Comparison of ENCODE assay signal across 21 cellular contexts in the genomic region with DNA sequence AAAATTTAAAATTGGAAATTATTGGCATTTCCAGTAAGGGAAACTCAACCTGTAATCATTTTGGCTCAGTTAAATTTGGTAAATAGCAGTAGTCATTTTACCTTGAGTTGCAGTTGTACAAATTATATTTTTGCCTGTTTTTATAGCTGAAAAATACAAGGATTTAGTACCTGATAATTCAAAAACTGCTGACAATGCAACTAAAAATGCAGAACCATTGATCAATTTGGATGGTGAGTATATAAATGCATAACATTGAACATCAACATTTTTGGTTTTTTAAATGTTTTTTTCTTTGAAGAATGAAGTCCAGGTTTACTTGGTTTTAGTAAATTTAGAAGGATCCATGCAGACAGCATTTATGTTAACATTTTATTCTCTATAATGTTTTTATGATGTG.
"Had no signal": no experiment of that assay in that cellular context is flagged by ENCODE, and none has a peak within 500 bp of the region (broad histone marks: within the 10 kb centered on the region; RNA-seq: fewer than 3 reads in every experiment).

No MANE protein-coding gene starts in this region.

- H3K27me3 ChIP-seq: dorsolateral prefrontal cortex, heart left ventricle, neutrophil, ovary, suprapubic skin, thyroid gland had no signal

- H3K9me3 ChIP-seq: heart left ventricle, mucosa of descending colon, neutrophil, ovary, suprapubic skin, thyroid gland had no signal

- DNase-seq: cortex of kidney; dorsolateral prefrontal cortex; effector CD8-positive, alpha-beta T cell; heart left ventricle; hippocampal formation; kidney glomerular epithelial cell; mammary epithelial cell; mucosa of descending colon; naive thymus-derived CD8-positive, alpha-beta T cell; ovary; right cardiac atrium; stimulated activated CD4-positive, alpha-beta T cell treated with anti-CD3 and anti-CD28 coated beads, Interleukin-12 subunit alpha, Interleukin-12 subunit beta, amount 100 ng/mL, for 4 hours; stimulated activated naive CD8-positive, alpha-beta T cell treated with anti-CD3 and anti-CD28 coated beads, Interleukin-15, Interleukin-2, amounts not matched to agents 100 U/mL and 50 U/mL, for 24 hours; thyroid gland had no signal

- H3K4me3 ChIP-seq: dorsolateral prefrontal cortex, heart left ventricle, mucosa of descending colon, ovary, suprapubic skin, thyroid gland had no signal

- H3K4me3 Mint-ChIP-seq: naive thymus-derived CD8-positive, alpha-beta T cell; type B pancreatic cell had no signal

- H3K36me3 ChIP-seq: ovary had no signal

- H3K27ac ChIP-seq: dorsolateral prefrontal cortex, neutrophil, ovary, suprapubic skin had no signal

- H3K9me3 Mint-ChIP-seq: naive thymus-derived CD8-positive, alpha-beta T cell; type B pancreatic cell had no signal

- FAIRE-seq: frontal cortex, urothelium cell line had no signal

- H3K27ac Mint-ChIP-seq: progenitor cell of endocrine pancreas, type B pancreatic cell had no signal

- ATAC-seq: esophagus mucosa; heart left ventricle; mucosa of descending colon; naive thymus-derived CD8-positive, alpha-beta T cell; right cardiac atrium; stimulated activated naive CD8-positive, alpha-beta T cell treated with anti-CD3 and anti-CD28 coated beads, Interleukin-15, Interleukin-2, amounts not matched to agents 100 U/mL and 50 U/mL, for 24 hours had no signal
